8 cellular contexts compared by ENCODE assay signal in the genomic region with DNA sequence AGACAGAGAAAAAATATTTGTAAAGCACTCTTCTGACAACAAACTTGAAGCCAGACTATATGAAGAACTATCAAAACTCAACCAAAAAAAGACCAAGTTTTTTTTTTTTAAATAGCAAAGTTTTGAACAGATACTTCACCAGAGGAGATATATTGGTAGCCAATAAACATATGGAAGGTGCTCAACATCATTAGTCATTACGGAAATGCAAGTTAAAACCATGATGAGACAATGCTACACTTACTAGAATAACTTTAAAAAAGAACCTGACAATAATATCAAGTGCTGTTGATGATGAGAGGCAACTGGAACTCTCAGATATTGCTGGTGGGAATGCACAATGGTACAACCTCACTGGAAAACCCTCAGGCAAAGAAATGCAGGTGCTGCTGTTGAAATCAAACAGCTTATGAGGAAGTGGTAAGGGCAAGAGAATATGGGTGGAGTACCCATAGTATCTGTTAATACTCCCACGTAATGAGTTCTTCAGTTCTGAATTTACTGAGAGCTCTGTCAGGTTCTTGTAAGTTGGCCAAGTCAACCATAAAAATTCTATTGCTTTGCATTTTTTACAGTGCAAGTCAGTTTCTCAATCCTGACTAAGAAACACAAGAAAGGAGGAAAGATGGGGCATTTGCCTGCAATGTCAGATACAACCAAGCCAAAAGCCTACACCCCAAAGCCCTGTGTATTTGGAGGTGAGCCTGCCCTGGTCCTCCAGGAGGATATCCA.
DNase-seq lines count a peak whose midpoint lies in the region; ATAC-seq, FAIRE-seq and TF ChIP-seq lines count a peak whose summit lies in the region.

No MANE protein-coding gene starts in this region.

- no peaks in the 10 kb centered on the region for H3K79me2 ChIP-seq in Loucy (ENCODE audit: insufficient read depth, low read length)

- H4K20me1 ChIP-seq in Loucy (ENCODE audit: insufficient read depth, low read length, poor library complexity, severe bottlenecking) = no peaks in the 10 kb centered on the region

- H3K36me3 ChIP-seq in Loucy (ENCODE audit: insufficient read depth, low read length) (no peaks in the 10 kb centered on the region), colonic mucosa (no peaks in the 10 kb centered on the region), neuronal stem cell (replicated peaks in 1 of 2; ENCODE audit: control insufficient read depth in 2 of 2, insufficient read depth in 2 of 2, low read length in 2 of 2) (no peaks in the 10 kb centered on the region)

- FAIRE-seq in D721Med (lab: Jason Lieb, UNC) = no peak

- no peak overlapping the region for H3K23ac ChIP-seq in neuronal stem cell (ENCODE audit: low read depth, low read length, poor library complexity)

- no peaks in the 10 kb centered on the region for H3K79me1 ChIP-seq in neuronal stem cell (ENCODE audit: low read depth, low read length)

- peak; percentile 86 for ATAC-seq in GM21528 (IDR thresholded peaks at IDR 0.05; ENCODE audit: low FRiP score, unreplicated experiment)

- no peak overlapping the region for H2BK15ac ChIP-seq in neuronal stem cell (ENCODE audit: low read length)

- H3K4me2 ChIP-seq in Loucy (ENCODE audit: low read depth, low read length, poor library complexity, severe bottlenecking) (no peak overlapping the region), neuronal stem cell (ENCODE audit: insufficient read depth, low read length, poor library complexity, severe bottlenecking) (no peak overlapping the region)

- no peaks in the 10 kb centered on the region for H3K9me2 ChIP-seq in Loucy (replicated peaks; ENCODE audit: low read depth, low read length)

- H4K91ac ChIP-seq in neuronal stem cell (ENCODE audit: low read depth, low read length, poor library complexity) = no peak overlapping the region

- no peaks in the 10 kb centered on the region for H3F3A ChIP-seq in Loucy (ENCODE audit: low read depth)

- H2BK120ac ChIP-seq in neuronal stem cell (ENCODE audit: low read depth, low read length) = no peak overlapping the region

- H3K4me1 ChIP-seq in Loucy (ENCODE audit: insufficient read depth, low read length, poor library complexity, severe bottlenecking) (peaks cover 26% of the 10 kb centered on the region), colonic mucosa (peaks cover 5% of the 10 kb centered on the region), neuronal stem cell (ENCODE audit: control insufficient read depth in 2 of 2, insufficient read depth in 1 of 2, low read depth in 1 of 2, low read length in 2 of 2) (no peaks in the 10 kb centered on the region)

- DNase-seq in GM04504 (ENCODE audit: low read depth) = peak; percentile 64
- DNase-seq in colonic mucosa = peak; percentile 34
- no peak for DNase-seq in D721Med (ENCODE audit: insufficient read length, low spot score)
- DNase-seq in neuronal stem cell (ENCODE audit: low spot score) = no peak
- DNase-seq in HuH-7.5 (ENCODE audit: low spot score) = no peak
- DNase-seq in cerebellum (ENCODE audit: low spot score) = no peak

- no peak overlapping the region for H4K8ac ChIP-seq in neuronal stem cell (ENCODE audit: low read depth, low read length)

- intact Hi-C loops in colonic mucosa (cut with DNase I) = loop anchor here (5.0 kb wide), 1 partner anchor 82 kb away; no protein-coding TSS in a partner anchor

- TF ChIP-seq CTCF in Loucy (conservative IDR thresholded peaks at IDR 0.05; ENCODE audit: low read length) (no peak), colonic mucosa (IDR thresholded peaks at IDR 0.05) (no peak), D721Med (IDR thresholded peaks at IDR 0.05; ENCODE audit: insufficient read depth, missing control alignments) (no peak)

- peak overlapping the region; percentile 14; the same call in 1 of the 2 replicates for H2AFZ ChIP-seq in Loucy (ENCODE audit: low read length)
- H2AFZ ChIP-seq in neuronal stem cell (ENCODE audit: low read length) = no peak overlapping the region

- no peak overlapping the region for H2AK5ac ChIP-seq in neuronal stem cell (ENCODE audit: low read depth, low read length)

- no peaks in the 10 kb centered on the region for H3K27me3 ChIP-seq in Loucy (ENCODE audit: insufficient read depth, low read length, poor library complexity, severe bottlenecking)
- H3K27me3 ChIP-seq in colonic mucosa = no peaks in the 10 kb centered on the region
- peaks cover 0 to 4% (median 0%) of the 10 kb centered on the region in 3 experiments for H3K27me3 ChIP-seq in neuronal stem cell (ENCODE audit: control insufficient read depth in 3 of 3, insufficient read depth in 3 of 3, low read depth in 1 of 3, low read length in 3 of 3)

- H3K4ac ChIP-seq in neuronal stem cell (ENCODE audit: low read length) = no peak overlapping the region

- H3K9me3 ChIP-seq in Loucy (ENCODE audit: insufficient read depth, low read depth, low read length) (no peaks in the 10 kb centered on the region), colonic mucosa (no peaks in the 10 kb centered on the region), neuronal stem cell (replicated peaks in 1 of 2; ENCODE audit: control insufficient read depth in 2 of 2, insufficient read depth in 1 of 2, low read depth in 1 of 2, low read length in 2 of 2) (no peaks in the 10 kb centered on the region)

- no peak overlapping the region for H2BK5ac ChIP-seq in neuronal stem cell (ENCODE audit: low read length)

- no peak overlapping the region for H3K4me3 ChIP-seq in Loucy (ENCODE audit: low read length, poor library complexity, severe bottlenecking)
- H3K4me3 ChIP-seq in colonic mucosa = no peak overlapping the region
- H3K4me3 ChIP-seq in neuronal stem cell (ENCODE audit: low read length in 2 of 2) = no peak overlapping the region

- H3K9ac ChIP-seq in Loucy (ENCODE audit: low read depth, low read length, poor library complexity, severe bottlenecking) = no peak overlapping the region
- H3K9ac ChIP-seq in colonic mucosa (ENCODE audit: low read depth in 2 of 2, low read length in 2 of 2) = peak overlapping the region in 1 of 2 donors; percentile 47
- no peak overlapping the region for H3K9ac ChIP-seq in neuronal stem cell (ENCODE audit: low read depth, low read length, poor library complexity)

- WGBS in neuronal stem cell (ENCODE audit: extremely low coverage in 2 of 2, insufficient read length in 2 of 2, insufficient replicate concordance in 1 of 2), 2 donors = no CpG with 5 or more reads among the region's 2 CpGs

- H3K27ac ChIP-seq in colonic mucosa (peak overlapping the region; percentile 74), neuronal stem cell (replicated peaks; ENCODE audit: low read length) (no peak overlapping the region)

- no peak overlapping the region for H2BK12ac ChIP-seq in neuronal stem cell (ENCODE audit: low read length)

- no peak overlapping the region for H3K14ac ChIP-seq in neuronal stem cell (ENCODE audit: low read length)

- no peak overlapping the region for H3K18ac ChIP-seq in neuronal stem cell (ENCODE audit: low read length)

Comparison
In these comparisons a context has a peak if more than half of its experiments do, and no peak if none do; other contexts are left out.
1. DNase-seq: peak in GM04504 (single experiment) and colonic mucosa (single experiment); none in D721Med (single experiment), neuronal stem cell (single experiment), HuH-7.5 (single experiment) and cerebellum (single experiment).